20 cellular contexts compared by ENCODE assay signal in genomic region chr16:2177101-2177500, GRCh38. TPM values are rescaled to one million over a fixed set of nuclear protein-coding genes. Genes with fewer than 3 reads are reported as not detected.
DNase-seq lines count a peak whose midpoint lies in the region; ATAC-seq, FAIRE-seq and TF ChIP-seq lines count a peak whose summit lies in the region.
"Had no signal": no experiment of that assay in that cellular context is flagged by ENCODE, and none has a peak within 500 bp of the region (broad histone marks: within the 10 kb centered on the region; RNA-seq: fewer than 3 reads in every experiment).

No MANE protein-coding gene starts in this region.

- in situ Hi-C loops in HepG2 (cut with HindIII; ENCODE audit: extremely low pct_ligation_motif_present, low pct_unique_long_range_greater_than_20kb): no loop called here

- no peak overlapping the region for H3K9ac ChIP-seq in HepG2 (ENCODE audit: insufficient read depth, low read depth, low read length)
- no peak overlapping the region for H3K9ac ChIP-seq in neuronal stem cell (ENCODE audit: low read depth, low read length, poor library complexity)
- H3K9ac ChIP-seq: BLaER1 had no signal

- no peak overlapping the region for H4K8ac ChIP-seq in neuronal stem cell (ENCODE audit: low read depth, low read length)

- peaks cover 7 to 26% of the 10 kb centered on the region in 2 experiments; a peak in 2 of 5 replicates for H3K36me3 ChIP-seq in HepG2 (replicated peaks in 1 of 2; ENCODE audit: control insufficient read depth in 1 of 2, insufficient read depth in 2 of 2, low read length in 2 of 2)
- peaks cover 0 to 41% (median 16%) of the 10 kb centered on the region in 4 donors for H3K36me3 ChIP-seq in right lobe of liver
- H3K36me3 ChIP-seq in neuronal stem cell (replicated peaks in 1 of 2; ENCODE audit: control insufficient read depth in 2 of 2, insufficient read depth in 2 of 2, low read length in 2 of 2): peaks cover 25 to 61% of the 10 kb centered on the region in 2 donors

- no peak overlapping the region for H2AFZ ChIP-seq in HepG2 (ENCODE audit: low read length)
- H2AFZ ChIP-seq in neuronal stem cell (ENCODE audit: low read length): no peak overlapping the region
- H2AFZ ChIP-seq: GM23338 had no signal

- intact Hi-C loops in HepG2 (cut with micrococcal nuclease; ENCODE audit: unreplicated experiment) (no loop called here), right lobe of liver (cut with DNase I) (no loop called here)

- TF ChIP-seq POLR2A in HepG2 (IDR thresholded peaks at IDR 0.05; ENCODE audit: insufficient read depth in 1 of 2, low read depth in 2 of 2, low read length in 2 of 2) (no peak), right lobe of liver (IDR thresholded peaks at IDR 0.05) (no peak)

- no peak overlapping the region for H2BK12ac ChIP-seq in neuronal stem cell (ENCODE audit: low read length)

- DNase-seq in HepG2 (ENCODE audit: low spot score) (no peak), right lobe of liver (no peak), neuronal stem cell (ENCODE audit: low spot score) (no peak)
- no peak for DNase-seq in activated CD8-positive, alpha-beta memory T cell treated with anti-CD3 and anti-CD28 coated beads, Interleukin-2, amount 50 U/mL, for 4 hours
- DNase-seq: 8988T; CD4-positive, alpha-beta memory T cell; DMS153; DMS79; GDM1; H7; HFFc6; IMR-90 had no signal

- no peak overlapping the region for H2BK15ac ChIP-seq in neuronal stem cell (ENCODE audit: low read length)

- CTCF ChIA-PET in HepG2 (lab: Yijun Ruan, JAX; ENCODE audit: low intra/inter-chr PET ratio, low total read pairs): no interaction called here

- no peak overlapping the region for H2BK120ac ChIP-seq in neuronal stem cell (ENCODE audit: low read depth, low read length)

- H4K91ac ChIP-seq in neuronal stem cell (ENCODE audit: low read depth, low read length, poor library complexity): no peak overlapping the region

- H3K23ac ChIP-seq in neuronal stem cell (ENCODE audit: low read depth, low read length, poor library complexity): peak overlapping the region; percentile 20

- H2AK5ac ChIP-seq in neuronal stem cell (ENCODE audit: low read depth, low read length): no peak overlapping the region

- 96% methylated on average over 13 of the region's 18 CpGs for WGBS in HepG2 (ENCODE audit: low lambda C conversion rate)
- WGBS in right lobe of liver (ENCODE audit: insufficient coverage, low coverage, low lambda C conversion rate, missing lambda C conversion rate): 94% methylated on average over 16 of the region's 18 CpGs
- no CpG with 5 or more reads among the region's 18 CpGs for WGBS in neuronal stem cell (ENCODE audit: extremely low coverage in 2 of 2, insufficient read length in 2 of 2, insufficient replicate concordance in 1 of 2), 2 donors

- H3K9me3 ChIP-seq in HepG2 (ENCODE audit: low read length): no peaks in the 10 kb centered on the region
- H3K9me3 ChIP-seq in right lobe of liver: no peaks in the 10 kb centered on the region
- no peaks in the 10 kb centered on the region for H3K9me3 ChIP-seq in neuronal stem cell (replicated peaks in 1 of 2; ENCODE audit: control insufficient read depth in 2 of 2, insufficient read depth in 1 of 2, low read depth in 1 of 2, low read length in 2 of 2)

- no peaks in the 10 kb centered on the region for H4K20me1 ChIP-seq in HepG2 (ENCODE audit: insufficient read depth, low read length)

- no peak overlapping the region for H3K4me3 ChIP-seq in HepG2 (replicated peaks in 1 of 3; ENCODE audit: insufficient read depth in 1 of 3, low read depth in 2 of 3, low read length in 3 of 3)
- no peak overlapping the region for H3K4me3 ChIP-seq in right lobe of liver
- no peak overlapping the region for H3K4me3 ChIP-seq in neuronal stem cell (ENCODE audit: low read length in 2 of 2)
- H3K4me3 ChIP-seq: BLaER1, GM23338 had no signal

- H3K4me1 ChIP-seq in HepG2 (ENCODE audit: insufficient read depth, low read length): peaks cover 6% of the 10 kb centered on the region
- no peaks in the 10 kb centered on the region for H3K4me1 ChIP-seq in right lobe of liver
- H3K4me1 ChIP-seq in neuronal stem cell (ENCODE audit: control insufficient read depth in 2 of 2, insufficient read depth in 1 of 2, low read depth in 1 of 2, low read length in 2 of 2): peaks cover 0 to 3% of the 10 kb centered on the region in 2 donors

- H3K4me2 ChIP-seq in HepG2 (ENCODE audit: low read depth, low read length) (no peak overlapping the region), neuronal stem cell (ENCODE audit: insufficient read depth, low read length, poor library complexity, severe bottlenecking) (no peak overlapping the region)
- H3K4me2 ChIP-seq: BLaER1, GM23338 had no signal

- no peaks in the 10 kb centered on the region for H3K79me2 ChIP-seq in HepG2 (ENCODE audit: insufficient read depth, low read length)

- TF ChIP-seq CTCF in HepG2 (CRISPR knock-in tag; IDR thresholded peaks at IDR 0.05) (no peak), right lobe of liver (IDR thresholded peaks at IDR 0.05) (no peak)

- H3K79me1 ChIP-seq in neuronal stem cell (ENCODE audit: low read depth, low read length): peaks cover 2% of the 10 kb centered on the region

- no peak for FAIRE-seq in HepG2 (lab: Jason Lieb, UNC)
- FAIRE-seq: GM12892, GM18507 had no signal

- H3K27ac ChIP-seq in HepG2 (ENCODE audit: extremely low read length, insufficient read depth, low read length) (no peak overlapping the region), right lobe of liver (no peak overlapping the region), neuronal stem cell (replicated peaks; ENCODE audit: low read length) (no peak overlapping the region)
- H3K27ac ChIP-seq: BLaER1, HL-60 had no signal

- no peak overlapping the region for H3K4ac ChIP-seq in neuronal stem cell (ENCODE audit: low read length)

- no TSS peak for BruUV-seq in HepG2 (replicated peaks; lab: Mats Ljungman, UMichigan)

- POLR2A ChIA-PET in HepG2 (lab: Yijun Ruan, JAX): interaction anchor here (1.1 to 1.7 kb wide), 2 partner anchors 19 to 22 kb away, joined by 3 to 5 read pairs; partner anchors contain the start of gene TRAF7

- no peaks in the 10 kb centered on the region for H3K27me3 ChIP-seq in HepG2 (ENCODE audit: control insufficient read depth in 1 of 2, insufficient read depth in 2 of 2, low read length in 2 of 2)
- H3K27me3 ChIP-seq in right lobe of liver: no peaks in the 10 kb centered on the region
- no peaks in the 10 kb centered on the region for H3K27me3 ChIP-seq in neuronal stem cell (ENCODE audit: control insufficient read depth in 3 of 3, insufficient read depth in 3 of 3, low read depth in 1 of 3, low read length in 3 of 3)
- H3K27me3 ChIP-seq: BLaER1 had no signal

- no peak overlapping the region for H3K18ac ChIP-seq in neuronal stem cell (ENCODE audit: low read length)

- TF ChIP-seq EP300 in HepG2 (IDR thresholded peaks at IDR 0.05; ENCODE audit: low read depth in 2 of 2, low read length in 2 of 2) (no peak), HepG2 (CRISPR knock-in tag; IDR thresholded peaks at IDR 0.05; ENCODE audit: borderline replicate concordance) (no peak)

- peak overlapping the region; percentile 21 for H3K14ac ChIP-seq in neuronal stem cell (ENCODE audit: low read length)

- TF ChIP-seq RAD21 in HepG2 (CRISPR knock-in tag; IDR thresholded peaks at IDR 0.05): no peak

- H2BK5ac ChIP-seq in neuronal stem cell (ENCODE audit: low read length): peak overlapping the region; percentile 5

- ATAC-seq in HepG2 (no peak), right lobe of liver (no peak)
- ATAC-seq: GM23338, HCT116 had no signal

RNA-seq across cellular contexts. Expression of gene CASKIN1, which starts 19.3 kb away (rescaled TPM):
- total RNA-seq in HepG2 (2016; rRNA removed; fragmentation: Illumina TruSeq; extraction: Trizol) (1.2 and 1.4 TPM in 2 replicates), right lobe of liver (not detected)
- total RNA-seq in HepG2 (2016; cell fraction: cytosol; rRNA removed; fragmentation: Illumina TruSeq; extraction: Trizol; ENCODE audit: low read depth): 0.20 and 2.1 TPM in 2 replicates
- total RNA-seq in HepG2 (2016; cell fraction: insoluble cytoplasmic fraction; rRNA removed; fragmentation: Illumina TruSeq; extraction: Trizol): 0.56 and 0.91 TPM in 2 replicates
- total RNA-seq in HepG2 (2016; cell fraction: membrane; rRNA removed; fragmentation: Illumina TruSeq; extraction: Trizol): 0.65 and 0.76 TPM in 2 replicates
- 0.65 and 1.9 TPM in 2 replicates for total RNA-seq in HepG2 (2016; cell fraction: nucleus; rRNA removed; fragmentation: Illumina TruSeq; extraction: Trizol)
- polyA plus RNA-seq in HepG2 (2011; rRNA removed): 2.2 and 9.4 TPM in 2 replicates
- polyA plus RNA-seq in HepG2 (2011; cell fraction: cytosol; rRNA removed): 0.65 and 1.0 TPM in 2 replicates
- polyA plus RNA-seq in HepG2 (2011; cell fraction: nucleus; rRNA removed): 13.6 and 21.2 TPM in 2 replicates
- 2.3 and 3.3 TPM in 2 replicates for polyA plus RNA-seq in HepG2 (2012)
- polyA plus RNA-seq in HepG2 (2016; cell fraction: cytosol; fragmentation: Illumina TruSeq; extraction: Trizol; ENCODE audit: low read depth): 0.10 TPM in 2 replicates
- 0.49 and 0.81 TPM in 2 replicates for polyA plus RNA-seq in HepG2 (2016; cell fraction: insoluble cytoplasmic fraction; fragmentation: Illumina TruSeq; extraction: Trizol; ENCODE audit: low read depth)
- 0.34 and 0.36 TPM in 2 replicates for polyA plus RNA-seq in HepG2 (2016; cell fraction: membrane; fragmentation: Illumina TruSeq; extraction: Trizol; ENCODE audit: low read depth)
- polyA plus RNA-seq in HepG2 (2016; cell fraction: nucleus; fragmentation: Illumina TruSeq; extraction: Trizol; ENCODE audit: insufficient read depth, low read depth): 4.1 and 6.3 TPM in 2 replicates
- polyA minus RNA-seq in HepG2 (2011; rRNA and poly(A)+ RNA removed; ENCODE audit: low replicate concordance): 4.0 TPM in 1 of 2 replicates, not detected in the other
- 0.88 and 1.8 TPM in 2 replicates for polyA minus RNA-seq in HepG2 (2011; cell fraction: cytosol; rRNA and poly(A)+ RNA removed)
- polyA minus RNA-seq in HepG2 (2011; cell fraction: nucleus; rRNA and poly(A)+ RNA removed): 1.5 and 2.7 TPM in 2 replicates
- polyA plus RNA-seq in neuronal stem cell (2013, experiment 1 of 2): 4.7 TPM
- polyA plus RNA-seq in neuronal stem cell (2013, experiment 2 of 2): 4.7 TPM
- total RNA-seq: CD4-positive, alpha-beta memory T cell; Daoy; IMR-90 had no signal
- polyA plus RNA-seq: CD14-positive monocyte; CD4-positive, alpha-beta memory T cell had no signal

RNA-seq across cellular contexts. Expression of gene TRAF7, which starts 21.5 kb away (rescaled TPM):
- total RNA-seq in HepG2 (2016; rRNA removed; fragmentation: Illumina TruSeq; extraction: Trizol) (40.3 and 47.9 TPM in 2 replicates), right lobe of liver (10 to 100 TPM; 40.9 to 56.2 (median 46.2) TPM)
- total RNA-seq in HepG2 (2016; cell fraction: cytosol; rRNA removed; fragmentation: Illumina TruSeq; extraction: Trizol; ENCODE audit: low read depth): 34.6 and 39.0 TPM in 2 replicates
- total RNA-seq in HepG2 (2016; cell fraction: insoluble cytoplasmic fraction; rRNA removed; fragmentation: Illumina TruSeq; extraction: Trizol): 37.7 and 45.9 TPM in 2 replicates
- 86.6 and 88.7 TPM in 2 replicates for total RNA-seq in HepG2 (2016; cell fraction: membrane; rRNA removed; fragmentation: Illumina TruSeq; extraction: Trizol)
- total RNA-seq in HepG2 (2016; cell fraction: nucleus; rRNA removed; fragmentation: Illumina TruSeq; extraction: Trizol): 27.8 and 32.2 TPM in 2 replicates
- 65.6 and 67.9 TPM in 2 replicates for polyA plus RNA-seq in HepG2 (2011; rRNA removed)
- polyA plus RNA-seq in HepG2 (2011; cell fraction: cytosol; rRNA removed): 42.1 and 56.2 TPM in 2 replicates
- 119 and 145 TPM in 2 replicates for polyA plus RNA-seq in HepG2 (2011; cell fraction: nucleus; rRNA removed)
- polyA plus RNA-seq in HepG2 (2012): 36.5 and 51.9 TPM in 2 replicates
- polyA plus RNA-seq in HepG2 (2016; cell fraction: cytosol; fragmentation: Illumina TruSeq; extraction: Trizol; ENCODE audit: low read depth): 64.8 and 68.7 TPM in 2 replicates
- 43.6 and 56.9 TPM in 2 replicates for polyA plus RNA-seq in HepG2 (2016; cell fraction: insoluble cytoplasmic fraction; fragmentation: Illumina TruSeq; extraction: Trizol; ENCODE audit: low read depth)
- 91.9 and 99.7 TPM in 2 replicates for polyA plus RNA-seq in HepG2 (2016; cell fraction: membrane; fragmentation: Illumina TruSeq; extraction: Trizol; ENCODE audit: low read depth)
- polyA plus RNA-seq in HepG2 (2016; cell fraction: nucleus; fragmentation: Illumina TruSeq; extraction: Trizol; ENCODE audit: insufficient read depth, low read depth): 74.4 and 76.4 TPM in 2 replicates
- polyA minus RNA-seq in HepG2 (2011; rRNA and poly(A)+ RNA removed; ENCODE audit: low replicate concordance): 81.3 and 108 TPM in 2 replicates
- 41.1 and 51.4 TPM in 2 replicates for polyA minus RNA-seq in HepG2 (2011; cell fraction: cytosol; rRNA and poly(A)+ RNA removed)
- polyA minus RNA-seq in HepG2 (2011; cell fraction: nucleus; rRNA and poly(A)+ RNA removed): 18.5 and 21.0 TPM in 2 replicates
- 117 TPM for polyA plus RNA-seq in neuronal stem cell (2013, experiment 1 of 2)
- 112 TPM for polyA plus RNA-seq in neuronal stem cell (2013, experiment 2 of 2)

RNA-seq across cellular contexts. Expression of gene MLST8, which starts 28.2 kb away (rescaled TPM):
- total RNA-seq in HepG2 (2016; rRNA removed; fragmentation: Illumina TruSeq; extraction: Trizol): 25.2 and 30.8 TPM in 2 replicates
- total RNA-seq in HepG2 (2016; cell fraction: cytosol; rRNA removed; fragmentation: Illumina TruSeq; extraction: Trizol; ENCODE audit: low read depth): 66.8 and 68.3 TPM in 2 replicates
- 24.8 and 34.9 TPM in 2 replicates for total RNA-seq in HepG2 (2016; cell fraction: insoluble cytoplasmic fraction; rRNA removed; fragmentation: Illumina TruSeq; extraction: Trizol)
- total RNA-seq in HepG2 (2016; cell fraction: membrane; rRNA removed; fragmentation: Illumina TruSeq; extraction: Trizol): 73.3 and 82.0 TPM in 2 replicates
- 20.0 and 20.9 TPM in 2 replicates for total RNA-seq in HepG2 (2016; cell fraction: nucleus; rRNA removed; fragmentation: Illumina TruSeq; extraction: Trizol)
- polyA plus RNA-seq in HepG2 (2011; rRNA removed): 70.9 and 72.7 TPM in 2 replicates
- polyA plus RNA-seq in HepG2 (2011; cell fraction: cytosol; rRNA removed): 88.3 and 159 TPM in 2 replicates
- 109 and 133 TPM in 2 replicates for polyA plus RNA-seq in HepG2 (2011; cell fraction: nucleus; rRNA removed)
- 26.5 and 34.3 TPM in 2 replicates for polyA plus RNA-seq in HepG2 (2012)
- 136 and 139 TPM in 2 replicates for polyA plus RNA-seq in HepG2 (2016; cell fraction: cytosol; fragmentation: Illumina TruSeq; extraction: Trizol; ENCODE audit: low read depth)
- polyA plus RNA-seq in HepG2 (2016; cell fraction: insoluble cytoplasmic fraction; fragmentation: Illumina TruSeq; extraction: Trizol; ENCODE audit: low read depth): 45.5 and 48.4 TPM in 2 replicates
- 121 and 123 TPM in 2 replicates for polyA plus RNA-seq in HepG2 (2016; cell fraction: membrane; fragmentation: Illumina TruSeq; extraction: Trizol; ENCODE audit: low read depth)
- polyA plus RNA-seq in HepG2 (2016; cell fraction: nucleus; fragmentation: Illumina TruSeq; extraction: Trizol; ENCODE audit: insufficient read depth, low read depth): 52.7 and 57.3 TPM in 2 replicates
- 111 and 121 TPM in 2 replicates for polyA minus RNA-seq in HepG2 (2011; rRNA and poly(A)+ RNA removed; ENCODE audit: low replicate concordance)
- 30.5 and 31.0 TPM in 2 replicates for polyA minus RNA-seq in HepG2 (2011; cell fraction: cytosol; rRNA and poly(A)+ RNA removed)
- 41.5 and 46.5 TPM in 2 replicates for polyA minus RNA-seq in HepG2 (2011; cell fraction: nucleus; rRNA and poly(A)+ RNA removed)
- total RNA-seq in right lobe of liver: 10 to 100 TPM; 13.1 to 51.0 (median 17.5) TPM
- 74.1 TPM for polyA plus RNA-seq in neuronal stem cell (2013, experiment 1 of 2)
- 70.9 TPM for polyA plus RNA-seq in neuronal stem cell (2013, experiment 2 of 2)

RNA-seq across cellular contexts. Expression of gene RAB26, which starts 28.7 kb away (rescaled TPM):
- total RNA-seq in HepG2 (2016; rRNA removed; fragmentation: Illumina TruSeq; extraction: Trizol) (0.45 and 0.86 TPM in 2 replicates), right lobe of liver (10 to 100 TPM in 3 of 6 experiments, 1 to 10 TPM in 3; 3.8 to 14.6 (median 8.7) TPM)
- total RNA-seq in HepG2 (2016; cell fraction: cytosol; rRNA removed; fragmentation: Illumina TruSeq; extraction: Trizol; ENCODE audit: low read depth): 1.2 and 1.4 TPM in 2 replicates
- total RNA-seq in HepG2 (2016; cell fraction: insoluble cytoplasmic fraction; rRNA removed; fragmentation: Illumina TruSeq; extraction: Trizol): 0.62 and 1.3 TPM in 2 replicates
- 0.96 and 1.9 TPM in 2 replicates for total RNA-seq in HepG2 (2016; cell fraction: membrane; rRNA removed; fragmentation: Illumina TruSeq; extraction: Trizol)
- 1.0 and 1.6 TPM in 2 replicates for total RNA-seq in HepG2 (2016; cell fraction: nucleus; rRNA removed; fragmentation: Illumina TruSeq; extraction: Trizol)
- polyA plus RNA-seq in HepG2 (2011; rRNA removed): 3.6 and 3.7 TPM in 2 replicates
- 2.2 and 3.4 TPM in 2 replicates for polyA plus RNA-seq in HepG2 (2011; cell fraction: cytosol; rRNA removed)
- polyA plus RNA-seq in HepG2 (2011; cell fraction: nucleus; rRNA removed): 20.4 and 21.0 TPM in 2 replicates
- 2.3 and 3.3 TPM in 2 replicates for polyA plus RNA-seq in HepG2 (2012)
- polyA plus RNA-seq in HepG2 (2016; cell fraction: cytosol; fragmentation: Illumina TruSeq; extraction: Trizol; ENCODE audit: low read depth): 2.1 and 2.3 TPM in 2 replicates
- polyA plus RNA-seq in HepG2 (2016; cell fraction: insoluble cytoplasmic fraction; fragmentation: Illumina TruSeq; extraction: Trizol; ENCODE audit: low read depth): 0.92 and 1.1 TPM in 2 replicates
- 1.9 and 2.3 TPM in 2 replicates for polyA plus RNA-seq in HepG2 (2016; cell fraction: membrane; fragmentation: Illumina TruSeq; extraction: Trizol; ENCODE audit: low read depth)
- 3.2 and 3.9 TPM in 2 replicates for polyA plus RNA-seq in HepG2 (2016; cell fraction: nucleus; fragmentation: Illumina TruSeq; extraction: Trizol; ENCODE audit: insufficient read depth, low read depth)
- 6.5 and 7.6 TPM in 2 replicates for polyA minus RNA-seq in HepG2 (2011; rRNA and poly(A)+ RNA removed; ENCODE audit: low replicate concordance)
- polyA minus RNA-seq in HepG2 (2011; cell fraction: cytosol; rRNA and poly(A)+ RNA removed): 0.79 TPM in 1 of 2 replicates, not detected in the other
- polyA minus RNA-seq in HepG2 (2011; cell fraction: nucleus; rRNA and poly(A)+ RNA removed): 0.90 and 1.2 TPM in 2 replicates
- 4.2 TPM for polyA plus RNA-seq in neuronal stem cell (2013, experiment 1 of 2)
- polyA plus RNA-seq in neuronal stem cell (2013, experiment 2 of 2): 3.9 TPM
- polyA plus RNA-seq: CD14-positive monocyte had no signal

RNA-seq across cellular contexts. Expression of gene BRICD5, which starts 33.6 kb away (rescaled TPM):
- 1.7 and 5.8 TPM in 2 replicates for total RNA-seq in HepG2 (2016; rRNA removed; fragmentation: Illumina TruSeq; extraction: Trizol)
- 2.2 and 3.3 TPM in 2 replicates for total RNA-seq in HepG2 (2016; cell fraction: cytosol; rRNA removed; fragmentation: Illumina TruSeq; extraction: Trizol; ENCODE audit: low read depth)
- 1.6 and 6.3 TPM in 2 replicates for total RNA-seq in HepG2 (2016; cell fraction: insoluble cytoplasmic fraction; rRNA removed; fragmentation: Illumina TruSeq; extraction: Trizol)
- total RNA-seq in HepG2 (2016; cell fraction: membrane; rRNA removed; fragmentation: Illumina TruSeq; extraction: Trizol): 1.4 and 2.7 TPM in 2 replicates
- total RNA-seq in HepG2 (2016; cell fraction: nucleus; rRNA removed; fragmentation: Illumina TruSeq; extraction: Trizol): 5.3 and 6.8 TPM in 2 replicates
- polyA plus RNA-seq in HepG2 (2011; rRNA removed): 1.6 and 2.0 TPM in 2 replicates
- polyA plus RNA-seq in HepG2 (2011; cell fraction: cytosol; rRNA removed): 0.71 and 1.3 TPM in 2 replicates
- polyA plus RNA-seq in HepG2 (2011; cell fraction: nucleus; rRNA removed): 20.0 and 26.3 TPM in 2 replicates
- 3.3 and 5.8 TPM in 2 replicates for polyA plus RNA-seq in HepG2 (2012)
- 1.9 and 3.4 TPM in 2 replicates for polyA plus RNA-seq in HepG2 (2016; cell fraction: cytosol; fragmentation: Illumina TruSeq; extraction: Trizol; ENCODE audit: low read depth)
- 1.3 and 2.2 TPM in 2 replicates for polyA plus RNA-seq in HepG2 (2016; cell fraction: insoluble cytoplasmic fraction; fragmentation: Illumina TruSeq; extraction: Trizol; ENCODE audit: low read depth)
- 0.97 and 1.2 TPM in 2 replicates for polyA plus RNA-seq in HepG2 (2016; cell fraction: membrane; fragmentation: Illumina TruSeq; extraction: Trizol; ENCODE audit: low read depth)
- 15.3 and 20.5 TPM in 2 replicates for polyA plus RNA-seq in HepG2 (2016; cell fraction: nucleus; fragmentation: Illumina TruSeq; extraction: Trizol; ENCODE audit: insufficient read depth, low read depth)
- 0.72 and 4.8 TPM in 2 replicates for polyA minus RNA-seq in HepG2 (2011; rRNA and poly(A)+ RNA removed; ENCODE audit: low replicate concordance)
- 3.1 TPM in 1 of 2 replicates, not detected in the other for polyA minus RNA-seq in HepG2 (2011; cell fraction: cytosol; rRNA and poly(A)+ RNA removed)
- polyA minus RNA-seq in HepG2 (2011; cell fraction: nucleus; rRNA and poly(A)+ RNA removed): 3.1 and 8.0 TPM in 2 replicates
- total RNA-seq in right lobe of liver: 1 to 10 TPM in 4 of 6 experiments, under 1 TPM in 2; 0.74 to 3.7 (median 2.0) TPM
- polyA plus RNA-seq in neuronal stem cell (2013, experiment 1 of 2): 9.0 TPM
- 9.1 TPM for polyA plus RNA-seq in neuronal stem cell (2013, experiment 2 of 2)
- polyA plus RNA-seq: CD14-positive monocyte had no signal
